ENCODE assay signal across 8 cellular contexts in the genomic region with DNA sequence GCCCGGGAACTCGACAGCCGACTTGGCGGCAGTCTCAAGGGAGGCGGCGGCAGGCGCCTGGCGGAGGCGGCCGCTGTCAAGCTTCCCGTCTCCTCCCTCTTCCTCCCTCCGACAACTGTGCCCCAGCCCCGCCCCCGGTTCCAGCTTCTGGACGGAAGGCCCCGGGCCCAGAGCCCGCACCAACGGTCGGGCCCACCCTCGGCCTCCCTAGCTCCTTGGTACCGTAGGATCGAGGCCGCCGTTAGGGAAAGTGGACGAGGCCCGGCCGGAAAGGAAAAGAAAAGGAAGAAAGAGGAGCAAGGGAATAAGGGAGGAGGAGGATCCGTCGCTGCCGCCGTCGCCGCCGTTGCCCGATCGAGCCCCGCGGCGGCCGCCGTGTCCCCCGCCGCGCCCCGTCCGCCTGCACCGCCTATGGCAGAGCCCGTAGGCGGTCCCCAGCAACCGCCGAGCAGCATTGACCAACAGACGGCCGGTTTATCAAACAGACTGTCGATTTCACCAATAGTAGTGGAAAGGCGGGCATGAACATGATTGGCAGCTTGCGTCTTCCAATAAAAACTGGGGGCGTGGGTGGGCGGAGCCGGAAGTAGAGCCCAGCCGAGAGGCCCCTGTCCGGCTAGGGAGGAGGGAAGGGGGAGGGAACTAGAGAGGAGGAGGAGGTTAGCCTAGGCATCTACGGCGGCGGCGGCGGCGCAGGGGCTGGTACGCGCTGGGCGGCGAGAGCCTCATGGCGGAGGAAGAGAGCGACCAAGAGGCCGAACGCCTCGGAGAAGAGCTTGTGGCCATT. TPM values are rescaled to one million over a fixed set of nuclear protein-coding genes. Genes with fewer than 3 reads are reported as not detected.
DNase-seq lines count a peak whose midpoint lies in the region; ATAC-seq and TF ChIP-seq lines count a peak whose summit lies in the region.

A gene with protein sequence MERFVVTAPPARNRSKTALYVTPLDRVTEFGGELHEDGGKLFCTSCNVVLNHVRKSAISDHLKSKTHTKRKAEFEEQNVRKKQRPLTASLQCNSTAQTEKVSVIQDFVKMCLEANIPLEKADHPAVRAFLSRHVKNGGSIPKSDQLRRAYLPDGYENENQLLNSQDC (minus strand): TSS at position 413 of the 787 bp plus-strand sequence. CDS start 3,029 bp downstream, outside the sequence.
A gene (plus strand): TSS at position 663 of the 787 bp plus-strand sequence. CDS start 65 bp downstream, at position 728.

- peaks cover 21% of the 10 kb centered on the region for H3K79me2 ChIP-seq in parathyroid adenoma

- H2AFZ ChIP-seq in parathyroid adenoma = peak within 1 kb of the TSS; percentile 86

- H3K4me2 ChIP-seq in parathyroid adenoma (ENCODE audit: low read length) = peak within 1 kb of the TSS; percentile 95

- peak within 1 kb of the TSS; percentile 98 for H3K9ac ChIP-seq in adipocyte (ENCODE audit: low read length)
- peak within 1 kb of the TSS; percentile 92 for H3K9ac ChIP-seq in parathyroid adenoma

- H3K4me3 ChIP-seq in GM12875 (ENCODE audit: low read depth, low read length) (peak within 1 kb of the TSS; percentile 95), adipocyte (ENCODE audit: low read length) (peak within 1 kb of the TSS; percentile 99), cardiac muscle cell (peak within 1 kb of the TSS; percentile 97), parathyroid adenoma (ENCODE audit: low read depth, low read length) (peak within 1 kb of the TSS; percentile 97), tibial nerve (peak within 1 kb of the TSS; percentile 65 to 86 (median 84))

- peaks cover 59% of the 10 kb centered on the region for H3K4me1 ChIP-seq in adipocyte (ENCODE audit: control insufficient read depth, insufficient read depth, low read length)
- H3K4me1 ChIP-seq in cardiac muscle cell (ENCODE audit: low read depth) = peaks cover 26% of the 10 kb centered on the region
- H3K4me1 ChIP-seq in parathyroid adenoma = peaks cover 4% of the 10 kb centered on the region
- peaks cover 0 to 50% (median 25%) of the 10 kb centered on the region in 4 donors for H3K4me1 ChIP-seq in tibial nerve

- H3K27ac ChIP-seq in cardiac muscle cell (peak within 1 kb of the TSS; percentile 98), parathyroid adenoma (peak within 1 kb of the TSS; percentile 94), tibial nerve (peak within 1 kb of the TSS; percentile 96 to 99 (median 98))

- peaks cover 27% of the 10 kb centered on the region for H3K36me3 ChIP-seq in adipocyte (ENCODE audit: control insufficient read depth, insufficient read depth, low read length, severe bottlenecking)
- peaks cover 15% of the 10 kb centered on the region for H3K36me3 ChIP-seq in cardiac muscle cell
- no peaks in the 10 kb centered on the region for H3K36me3 ChIP-seq in parathyroid adenoma (ENCODE audit: control insufficient read depth, insufficient read depth, low read length)
- peaks cover 0 to 24% (median 12%) of the 10 kb centered on the region in 3 donors for H3K36me3 ChIP-seq in tibial nerve

- no peaks in the 10 kb centered on the region for H3K9me3 ChIP-seq in adipocyte (ENCODE audit: control insufficient read depth, low read length)
- H3K9me3 ChIP-seq in cardiac muscle cell (ENCODE audit: low read depth) = no peaks in the 10 kb centered on the region
- H3K9me3 ChIP-seq in parathyroid adenoma (ENCODE audit: control insufficient read depth, low read length) = no peaks in the 10 kb centered on the region
- H3K9me3 ChIP-seq in tibial nerve = no peaks in the 10 kb centered on the region

- peak; percentile 20 to 96 for TF ChIP-seq EP300 in tibial nerve (IDR thresholded peaks at IDR 0.05)

- no peaks in the 10 kb centered on the region for H3K27me3 ChIP-seq in adipocyte (replicated peaks; ENCODE audit: control insufficient read depth, insufficient read depth, low read length)
- no peaks in the 10 kb centered on the region for H3K27me3 ChIP-seq in cardiac muscle cell
- no peaks in the 10 kb centered on the region for H3K27me3 ChIP-seq in parathyroid adenoma (ENCODE audit: control insufficient read depth, insufficient read depth, low read length)
- no peaks in the 10 kb centered on the region for H3K27me3 ChIP-seq in tibial nerve

- DNase-seq in NCI-H1436 (lab: John Stamatoyannopoulos, UW) (peak; percentile 90), T follicular helper cell (ENCODE audit: low read depth) (peak; percentile 97), adipocyte (ENCODE audit: low read depth) (peak; percentile 99), cardiac muscle cell (ENCODE audit: low read depth in 1 of 2, low spot score in 1 of 2) (peak; percentile 99), tibial nerve (ENCODE audit: low spot score in 2 of 2) (peak; percentile 98 to 99)

- TF ChIP-seq CTCF in GM12875 (IDR thresholded peaks at IDR 0.05; ENCODE audit: borderline replicate concordance, insufficient read depth, low read depth, low read length) (no peak), cardiac muscle cell (IDR thresholded peaks at IDR 0.05; ENCODE audit: low read depth, low read length) (no peak), parathyroid adenoma (IDR thresholded peaks at IDR 0.05) (no peak), tibial nerve (IDR thresholded peaks at IDR 0.05) (peak in 1 of 5 experiments; percentile 52)

- 1% methylated on average over 63 to 64 of the region's 76 CpGs for WGBS in tibial nerve, 2 donors

- peak; percentile 69 to 88 for TF ChIP-seq POLR2A in tibial nerve (IDR thresholded peaks at IDR 0.05)

- ATAC-seq in HG02798 (IDR thresholded peaks at IDR 0.05; ENCODE audit: poor library complexity, unreplicated experiment) = peak; percentile 94

RNA-seq across cellular contexts. Expression of the first gene that starts in this region (rescaled TPM):
- 36.8 and 46.7 TPM in 2 replicates for total RNA-seq in cardiac muscle cell
- polyA plus RNA-seq in cardiac muscle cell = 46.8 and 63.8 TPM in 2 replicates
- 10 to 100 TPM; 57.3 to 70.6 (median 65.0) TPM for total RNA-seq in tibial nerve

RNA-seq across cellular contexts. Expression of the second gene that starts in this region (rescaled TPM):
- total RNA-seq in cardiac muscle cell (12.0 TPM in 2 replicates), tibial nerve (10 to 100 TPM; 13.7 to 31.5 (median 15.7) TPM)
- 13.1 and 13.6 TPM in 2 replicates for polyA plus RNA-seq in cardiac muscle cell

Comparison
In these comparisons a context has a peak if more than half of its experiments do, and no peak if none do; other contexts are left out.
1. Peak in every context shown above with its lines: DNase-seq, ATAC-seq, H3K4me3 ChIP-seq and H3K27ac ChIP-seq.